Comparison of ENCODE assay signal across 8 cellular contexts in genomic region chr15:48646364-48646763, GRCh38. TPM values are rescaled to one million over a fixed set of nuclear protein-coding genes. Genes with fewer than 3 reads are reported as not detected.
DNase-seq lines count a peak whose midpoint lies in the region; ATAC-seq lines count a peak whose summit lies in the region.
"Had no signal": no experiment of that assay in that cellular context is flagged by ENCODE, and none has a peak within 500 bp of the region (broad histone marks: within the 10 kb centered on the region; RNA-seq: fewer than 3 reads in every experiment).

No MANE protein-coding gene starts in this region.

- H3K9ac ChIP-seq in adipocyte (ENCODE audit: low read length), result peak overlapping the region; percentile 98
- H3K9ac ChIP-seq in stomach smooth muscle (ENCODE audit: low read length in 2 of 2), result peak overlapping the region; percentile 73 to 84

- in situ Hi-C loops in HAP-1 (cut with MboI; ENCODE audit: low sequenced_read_pairs), result no loop called here

- H3K9me3 ChIP-seq in HAP-1 (no peaks in the 10 kb centered on the region), adipocyte (ENCODE audit: control insufficient read depth, low read length) (no peaks in the 10 kb centered on the region), stomach smooth muscle (ENCODE audit: control insufficient read depth in 2 of 2, low read length in 2 of 2) (no peaks in the 10 kb centered on the region)

- H3K27me3 ChIP-seq in HAP-1 (ENCODE audit: low read depth), result no peaks in the 10 kb centered on the region
- no peaks in the 10 kb centered on the region for H3K27me3 ChIP-seq in adipocyte (replicated peaks; ENCODE audit: control insufficient read depth, insufficient read depth, low read length)
- H3K27me3 ChIP-seq in layer of hippocampus (ENCODE audit: control insufficient read depth, insufficient read depth, low read length), result no peaks in the 10 kb centered on the region
- H3K27me3 ChIP-seq in stomach smooth muscle (ENCODE audit: control insufficient read depth in 1 of 2, insufficient read depth in 2 of 2, low read length in 2 of 2), result no peaks in the 10 kb centered on the region

- H3K4me1 ChIP-seq in HAP-1, result peaks cover 14% of the 10 kb centered on the region
- H3K4me1 ChIP-seq in adipocyte (ENCODE audit: control insufficient read depth, insufficient read depth, low read length), result peaks cover 26% of the 10 kb centered on the region
- peaks cover 21% of the 10 kb centered on the region for H3K4me1 ChIP-seq in stomach smooth muscle (ENCODE audit: control insufficient read depth, insufficient read depth, low read length)

- H3K36me3 ChIP-seq in HAP-1 (replicated peaks) (no peaks in the 10 kb centered on the region), adipocyte (ENCODE audit: control insufficient read depth, insufficient read depth, low read length, severe bottlenecking) (peaks cover 6% of the 10 kb centered on the region), stomach smooth muscle (ENCODE audit: control insufficient read depth in 2 of 2, insufficient read depth in 2 of 2, low read length in 2 of 2) (no peaks in the 10 kb centered on the region)

- H3K27ac ChIP-seq in layer of hippocampus (ENCODE audit: low read depth, low read length), result peak overlapping the region; percentile 84
- peak overlapping the region; percentile 88 for H3K27ac ChIP-seq in stomach smooth muscle (ENCODE audit: low read length)

- H3K4me3 ChIP-seq in HAP-1 (peak overlapping the region; percentile 69), adipocyte (ENCODE audit: low read length) (peak overlapping the region; percentile 98), stomach smooth muscle (ENCODE audit: low read length in 2 of 2) (peak overlapping the region; percentile 88 to 89)

- no peak for ATAC-seq in HG03469 (IDR thresholded peaks at IDR 0.05; ENCODE audit: unreplicated experiment)

- DNase-seq in HAP-1 (ENCODE audit: low spot score in 2 of 2) (no peak), adipocyte (ENCODE audit: low read depth) (no peak), HPDE6-E6E7 (ENCODE audit: extremely low spot score) (no peak), H4 (ENCODE audit: low spot score) (no peak)
- DNase-seq: NCI-H2081 had no signal

RNA-seq across cellular contexts. Expression of gene FBN1, which starts 0.9 kb away (rescaled TPM):
- 18.1 and 19.5 TPM in 2 replicates for total RNA-seq in H4 (2014; rRNA removed; shearing (Covaris generic))
